8 cellular contexts compared by ENCODE assay signal in genomic region chr1:9588551-9589143, GRCh38. TPM values are rescaled to one million over a fixed set of nuclear protein-coding genes. Genes with fewer than 3 reads are reported as not detected.
DNase-seq lines count a peak whose midpoint lies in the region; ATAC-seq and TF ChIP-seq lines count a peak whose summit lies in the region.

A gene with protein sequence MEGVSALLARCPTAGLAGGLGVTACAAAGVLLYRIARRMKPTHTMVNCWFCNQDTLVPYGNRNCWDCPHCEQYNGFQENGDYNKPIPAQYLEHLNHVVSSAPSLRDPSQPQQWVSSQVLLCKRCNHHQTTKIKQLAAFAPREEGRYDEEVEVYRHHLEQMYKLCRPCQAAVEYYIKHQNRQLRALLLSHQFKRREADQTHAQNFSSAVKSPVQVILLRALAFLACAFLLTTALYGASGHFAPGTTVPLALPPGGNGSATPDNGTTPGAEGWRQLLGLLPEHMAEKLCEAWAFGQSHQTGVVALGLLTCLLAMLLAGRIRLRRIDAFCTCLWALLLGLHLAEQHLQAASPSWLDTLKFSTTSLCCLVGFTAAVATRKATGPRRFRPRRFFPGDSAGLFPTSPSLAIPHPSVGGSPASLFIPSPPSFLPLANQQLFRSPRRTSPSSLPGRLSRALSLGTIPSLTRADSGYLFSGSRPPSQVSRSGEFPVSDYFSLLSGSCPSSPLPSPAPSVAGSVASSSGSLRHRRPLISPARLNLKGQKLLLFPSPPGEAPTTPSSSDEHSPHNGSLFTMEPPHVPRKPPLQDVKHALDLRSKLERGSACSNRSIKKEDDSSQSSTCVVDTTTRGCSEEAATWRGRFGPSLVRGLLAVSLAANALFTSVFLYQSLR (plus strand): TSS chr1:9588911. CDS start chr1:9588931, 20 bp downstream.

- no peaks in the 10 kb centered on the region for H3K36me3 Mint-ChIP-seq in T-helper 1 cell treated with Interleukin-12 subunit alpha and Interleukin-12 subunit beta and Interleukin-4 antibody, amounts not matched to agents 30 μg/mL and 1 μg/mL, for 36 hours (ENCODE audit: low read depth)

- H3K36me3 ChIP-seq in right atrium auricular region (no peaks in the 10 kb centered on the region), vagina (no peaks in the 10 kb centered on the region)

- peak; percentile 77 for ATAC-seq in HG02678 (IDR thresholded peaks at IDR 0.05; ENCODE audit: unreplicated experiment)

- H3K4me1 ChIP-seq in right atrium auricular region (peaks cover 0 to 49% of the 10 kb centered on the region in 2 donors), vagina (peaks cover 50% of the 10 kb centered on the region)

- no peaks in the 10 kb centered on the region for H3K9me3 Mint-ChIP-seq in T-helper 1 cell treated with Interleukin-12 subunit alpha and Interleukin-12 subunit beta and Interleukin-4 antibody, amounts not matched to agents 30 μg/mL and 1 μg/mL, for 36 hours

- intact Hi-C loops in vagina (cut with DNase I) = no loop called here

- no peaks in the 10 kb centered on the region for H3K9me3 ChIP-seq in right atrium auricular region
- H3K9me3 ChIP-seq in vagina = no peaks in the 10 kb centered on the region

- H3K27me3 ChIP-seq in right atrium auricular region (no peaks in the 10 kb centered on the region), vagina (no peaks in the 10 kb centered on the region)

- H3K27me3 Mint-ChIP-seq in T-helper 1 cell treated with Interleukin-12 subunit alpha and Interleukin-12 subunit beta and Interleukin-4 antibody, amounts not matched to agents 30 μg/mL and 1 μg/mL, for 36 hours (ENCODE audit: low read depth) = no peaks in the 10 kb centered on the region

- TF ChIP-seq CTCF in GM12872 (IDR thresholded peaks at IDR 0.05; ENCODE audit: insufficient read depth, low read depth, low read length) (peak; percentile 68; the same call in 2 of the 3 replicates), right atrium auricular region (IDR thresholded peaks at IDR 0.05) (peak; percentile 91 to 93), vagina (IDR thresholded peaks at IDR 0.05) (peak in 2 of 3 experiments; percentile 69 to 85)

- peak within 1 kb of the TSS; percentile 79 for H3K4me3 Mint-ChIP-seq in T-helper 1 cell treated with Interleukin-12 subunit alpha and Interleukin-12 subunit beta and Interleukin-4 antibody, amounts not matched to agents 30 μg/mL and 1 μg/mL, for 36 hours

- TF ChIP-seq POLR2A in vagina (IDR thresholded peaks at IDR 0.05) = peak in 1 of 2 donors; percentile 44

- H3K4me1 Mint-ChIP-seq in T-helper 1 cell treated with Interleukin-12 subunit alpha and Interleukin-12 subunit beta and Interleukin-4 antibody, amounts not matched to agents 30 μg/mL and 1 μg/mL, for 36 hours (ENCODE audit: low read depth) = peaks cover 21% of the 10 kb centered on the region

- H3K27ac ChIP-seq in right atrium auricular region (peak within 1 kb of the TSS; percentile 51 to 66), vagina (peak within 1 kb of the TSS; percentile 52)

- peak; percentile 87 for DNase-seq in NCI-H1105 treated with DMSO at 0.1 percent for 48 hours (lab: John Stamatoyannopoulos, UW)
- DNase-seq in amygdala (lab: John Stamatoyannopoulos, UW) = peak; percentile 41 to 94 (median 84)
- peak; percentile 91 for DNase-seq in right atrium auricular region (ENCODE audit: low spot score)
- DNase-seq in putamen (ENCODE audit: low spot score) = peak; percentile 93
- peak in 1 of 2 donors; percentile 88 for DNase-seq in vagina (ENCODE audit: extremely low spot score in 2 of 2)

- peak within 1 kb of the TSS; percentile 28 for H3K27ac Mint-ChIP-seq in T-helper 1 cell treated with Interleukin-12 subunit alpha and Interleukin-12 subunit beta and Interleukin-4 antibody, amounts not matched to agents 30 μg/mL and 1 μg/mL, for 36 hours

- peak within 1 kb of the TSS; percentile 70 to 74 for H3K4me3 ChIP-seq in right atrium auricular region
- peak within 1 kb of the TSS; percentile 67 to 76 for H3K4me3 ChIP-seq in vagina

RNA-seq across cellular contexts. Expression of the gene that starts here (rescaled TPM):
- total RNA-seq in right atrium auricular region (10 to 100 TPM; 17.2 to 18.6 TPM), vagina (12.0 TPM)
